ENCODE assay signal across 20 cellular contexts in the genomic region with DNA sequence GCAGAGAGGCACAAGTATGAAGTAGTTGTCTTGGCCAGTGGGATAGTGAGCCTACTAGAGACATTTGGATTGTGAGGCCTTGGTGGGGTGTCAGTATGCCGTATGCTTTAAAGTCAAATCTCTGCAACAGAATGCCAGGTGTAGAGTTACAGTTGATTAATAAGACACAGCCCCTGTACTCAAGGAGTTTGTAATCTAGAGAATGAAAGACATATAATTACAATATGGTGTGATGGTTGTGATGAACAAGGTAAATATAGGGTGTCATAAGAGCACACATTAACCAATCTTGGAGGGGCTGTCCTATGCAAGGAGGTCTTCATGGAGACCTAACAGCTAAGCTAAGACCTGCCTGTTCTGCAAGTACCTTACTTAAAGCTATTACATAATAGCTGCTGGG.
DNase-seq lines count a peak whose midpoint lies in the region; ATAC-seq, FAIRE-seq and TF ChIP-seq lines count a peak whose summit lies in the region.
"Had no signal": no experiment of that assay in that cellular context is flagged by ENCODE, and none has a peak within 500 bp of the region (broad histone marks: within the 10 kb centered on the region; RNA-seq: fewer than 3 reads in every experiment).

No MANE protein-coding gene starts in this region.

- ATAC-seq in GM12878: no peak
- no peak for ATAC-seq in GM19467 (IDR thresholded peaks at IDR 0.05; ENCODE audit: unreplicated experiment)

- H3F3A ChIP-seq in neural progenitor cell (ENCODE audit: low read depth) (no peaks in the 10 kb centered on the region), SK-N-SH (replicated peaks; ENCODE audit: insufficient read depth) (peaks cover 3% of the 10 kb centered on the region)

- no peaks in the 10 kb centered on the region for H3K9me3 ChIP-seq in GM12878 (replicated peaks; ENCODE audit: control insufficient read depth, insufficient read depth, low read length)
- no peaks in the 10 kb centered on the region for H3K9me3 ChIP-seq in neural progenitor cell (ENCODE audit: low read depth)
- H3K9me3 ChIP-seq in SK-N-SH: no peaks in the 10 kb centered on the region
- H3K9me3 ChIP-seq: BE2C, BLaER1 had no signal

- H3K36me3 ChIP-seq in GM12878 (ENCODE audit: control insufficient read depth in 2 of 2, insufficient read depth in 2 of 2, low read length in 1 of 2): no peaks in the 10 kb centered on the region
- no peaks in the 10 kb centered on the region for H3K36me3 ChIP-seq in neural progenitor cell
- peaks cover 3 to 4% of the 10 kb centered on the region in 2 experiments for H3K36me3 ChIP-seq in SK-N-SH (replicated peaks in 1 of 2; ENCODE audit: control insufficient read depth in 1 of 2, insufficient read depth in 2 of 2, low read length in 1 of 2)
- H3K36me3 ChIP-seq: BE2C, BLaER1 had no signal

- H3K27me3 Mint-ChIP-seq in neural progenitor cell (ENCODE audit: insufficient read depth, low read depth): no peaks in the 10 kb centered on the region
- H3K27me3 Mint-ChIP-seq: CD4-positive, alpha-beta memory T cell; CD4-positive, CD25-positive, alpha-beta regulatory T cell; CD8-positive, alpha-beta memory T cell had no signal

- H3K4me1 Mint-ChIP-seq in neural progenitor cell: no peaks in the 10 kb centered on the region
- H3K4me1 Mint-ChIP-seq: CD14-positive monocyte; CD8-positive, alpha-beta memory T cell had no signal

- H3K27ac Mint-ChIP-seq in neural progenitor cell: no peak overlapping the region
- H3K27ac Mint-ChIP-seq: CD14-positive monocyte; CD4-positive, alpha-beta memory T cell; CD4-positive, CD25-positive, alpha-beta regulatory T cell had no signal

- H3K4me3 Mint-ChIP-seq in neural progenitor cell: no peak overlapping the region
- H3K4me3 Mint-ChIP-seq: CD14-positive monocyte; CD4-positive, alpha-beta memory T cell; CD4-positive, CD25-positive, alpha-beta regulatory T cell; CD8-positive, alpha-beta memory T cell had no signal

- BruUV-seq in GM12878 (replicated peaks; lab: Mats Ljungman, UMichigan): TSS peak; percentile 10

- TF ChIP-seq RAD21 in GM12878 (IDR thresholded peaks at IDR 0.05; ENCODE audit: insufficient read depth, low read depth, low read length): no peak
- no peak for TF ChIP-seq RAD21 in SK-N-SH (IDR thresholded peaks at IDR 0.05; ENCODE audit: low read length)

- no peaks in the 10 kb centered on the region for H3K79me2 ChIP-seq in GM12878 (ENCODE audit: control insufficient read depth, insufficient read depth, low read length)
- H3K79me2 ChIP-seq in neural progenitor cell (ENCODE audit: low read depth): no peaks in the 10 kb centered on the region
- H3K79me2 ChIP-seq in SK-N-SH (ENCODE audit: insufficient read depth): no peaks in the 10 kb centered on the region

- DNase-seq in GM12891 (ENCODE audit: insufficient read length, low spot score) (no peak), NCI-H2227 (lab: John Stamatoyannopoulos, UW; ENCODE audit: unreplicated experiment) (peak; percentile 26), NCI-H69 (lab: John Stamatoyannopoulos, UW) (peak; percentile 61), GM12878 (ENCODE audit: low read depth, low spot score) (no peak), neural progenitor cell (ENCODE audit: low spot score) (no peak), SK-N-SH (no peak)
- DNase-seq in stimulated activated naive CD4-positive, alpha-beta T cell (lab: John Stamatoyannopoulos, UW): no peak
- DNase-seq: 8988T; ACHN; BE2C; C1 segment of cervical spinal cord; CD4-positive, alpha-beta memory T cell; CD4-positive, CD25-positive, alpha-beta regulatory T cell; CD8-positive, alpha-beta memory T cell; COR-L47; DMS79 treated with DMSO at 0.1 percent for 48 hours; GF-D8 had no signal

- FAIRE-seq in GM12891 (lab: Jason Lieb, UNC) (peak; percentile 56), GM12878 (lab: Jason Lieb, UNC) (no peak)

- no peaks in the 10 kb centered on the region for H3K9me2 ChIP-seq in SK-N-SH

- H3K27me3 ChIP-seq in GM12878 (replicated peaks in 1 of 2; ENCODE audit: control insufficient read depth in 2 of 2, insufficient read depth in 2 of 2, low read length in 1 of 2) (no peaks in the 10 kb centered on the region), neural progenitor cell (no peaks in the 10 kb centered on the region), SK-N-SH (ENCODE audit: insufficient read depth) (no peaks in the 10 kb centered on the region)
- H3K27me3 ChIP-seq: BE2C, BLaER1 had no signal

- SMC1A ChIA-PET in GM12878 (lab: Charles Lee; ENCODE audit: uncharacterized antibody, unreplicated experiment): no interaction called here

- CTCF ChIA-PET in GM12878 (lab: Yijun Ruan, JAX) (interaction anchor here (0.9 to 1.3 kb wide), 4 partner anchors 9 to 27 kb away, joined by 3 to 4 read pairs (median 4); no protein-coding TSS in a partner anchor), SK-N-SH (lab: Yijun Ruan, JAX) (interaction anchor here (1.6 kb wide), 1 partner anchor 158 kb away, joined by 4 read pairs; no protein-coding TSS in a partner anchor)

- H2AFZ ChIP-seq in GM12878 (ENCODE audit: control insufficient read depth, low read depth, low read length) (no peak overlapping the region), neural progenitor cell (replicated peaks) (no peak overlapping the region), SK-N-SH (ENCODE audit: low read depth) (no peak overlapping the region)

- no peaks in the 10 kb centered on the region for H3K36me3 Mint-ChIP-seq in neural progenitor cell

- TF ChIP-seq EP300 in GM12878 (IDR thresholded peaks at IDR 0.05; ENCODE audit: borderline replicate concordance in 1 of 2, control insufficient read depth in 1 of 2, low read depth in 2 of 2, low read length in 2 of 2): no peak
- no peak for TF ChIP-seq EP300 in SK-N-SH (IDR thresholded peaks at IDR 0.05; ENCODE audit: borderline replicate concordance in 1 of 2, low read depth in 1 of 2, low read length in 1 of 2)

- no peak for TF ChIP-seq POLR2A in GM12891 (IDR thresholded peaks at IDR 0.05; ENCODE audit: low read depth, low read length)
- TF ChIP-seq POLR2A in GM12878 (IDR thresholded peaks at IDR 0.05; ENCODE audit: low read depth, low read length): no peak

- H3K4me3 ChIP-seq in GM12878 (no peak overlapping the region), neural progenitor cell (no peak overlapping the region), SK-N-SH (ENCODE audit: low read depth in 2 of 2, low read length in 1 of 2) (no peak overlapping the region)
- H3K4me3 ChIP-seq: BLaER1 had no signal

- H3K9ac ChIP-seq in GM12878 (ENCODE audit: control insufficient read depth, insufficient read depth, low read length): no peak overlapping the region
- no peak overlapping the region for H3K9ac ChIP-seq in neural progenitor cell
- no peak overlapping the region for H3K9ac ChIP-seq in SK-N-SH
- H3K9ac ChIP-seq: BLaER1 had no signal

- H4K20me1 ChIP-seq in GM12878 (ENCODE audit: control insufficient read depth, insufficient read depth) (no peaks in the 10 kb centered on the region), neural progenitor cell (ENCODE audit: low read depth) (no peaks in the 10 kb centered on the region), SK-N-SH (ENCODE audit: insufficient read depth) (no peaks in the 10 kb centered on the region)
- H4K20me1 ChIP-seq: BLaER1 had no signal

- no peaks in the 10 kb centered on the region for H3K9me3 Mint-ChIP-seq in neural progenitor cell
- H3K9me3 Mint-ChIP-seq: CD14-positive monocyte; CD4-positive, alpha-beta memory T cell; CD8-positive, alpha-beta memory T cell had no signal

- no peaks in the 10 kb centered on the region for H3K4me1 ChIP-seq in GM12878 (ENCODE audit: control insufficient read depth, insufficient read depth, low read length)
- no peaks in the 10 kb centered on the region for H3K4me1 ChIP-seq in neural progenitor cell
- peaks cover 0 to 17% of the 10 kb centered on the region in 2 experiments; a peak in 3 of 4 replicates for H3K4me1 ChIP-seq in SK-N-SH (ENCODE audit: control insufficient read depth in 1 of 2, insufficient read depth in 2 of 2, low read depth in 1 of 2, low read length in 1 of 2)
- H3K4me1 ChIP-seq: BE2C had no signal

- no peak overlapping the region for H3K4me2 ChIP-seq in GM12878 (ENCODE audit: control insufficient read depth, insufficient read depth)
- H3K4me2 ChIP-seq in neural progenitor cell: no peak overlapping the region
- H3K4me2 ChIP-seq in SK-N-SH: no peak overlapping the region
- H3K4me2 ChIP-seq: BLaER1 had no signal

- 100% methylated on average over 1 of the region's 1 CpG for WGBS in GM12878 (ENCODE audit: insufficient coverage, insufficient replicate concordance, low lambda C conversion rate, missing lambda C conversion rate)
- WGBS in SK-N-SH (ENCODE audit: low lambda C conversion rate): 100% methylated on average over 1 of the region's 1 CpG

- H3K27ac ChIP-seq in GM12878 (ENCODE audit: control insufficient read depth, insufficient read depth) (no peak overlapping the region), neural progenitor cell (no peak overlapping the region), SK-N-SH (ENCODE audit: low read depth in 2 of 2, low read length in 1 of 2) (no peak overlapping the region)
- H3K27ac ChIP-seq: BLaER1 had no signal

- in situ Hi-C loops in GM12878 (cut with MboI): no loop called here

- intact Hi-C loops in GM12878 (cut with micrococcal nuclease; ENCODE audit: unreplicated experiment): no loop called here

- TF ChIP-seq CTCF in GM12878 (IDR thresholded peaks at IDR 0.05 in 2 of 3, conservative IDR thresholded peaks at IDR 0.05 in 1 of 3; ENCODE audit: control insufficient read depth in 2 of 3, extremely low read depth in 1 of 3, insufficient read depth in 1 of 3, low read depth in 3 of 3, low read length in 3 of 3): no peak
- no peak for TF ChIP-seq CTCF in neural progenitor cell (IDR thresholded peaks at IDR 0.05)
- TF ChIP-seq CTCF in SK-N-SH (IDR thresholded peaks at IDR 0.05): no peak

- POLR2A ChIA-PET in GM12878 (lab: Charles Lee) (no interaction called here), SK-N-SH (lab: Yijun Ruan, JAX) (interaction anchor here (0.5 to 0.8 kb wide), 2 partner anchors 15 to 115 kb away, joined by 3 read pairs; no protein-coding TSS in a partner anchor)

- RAD21 ChIA-PET in GM12878 (lab: Charles Lee; ENCODE audit: unreplicated experiment): no interaction called here

TF ChIP-seq in GM12891, 5 proteins besides CTCF, POLR2A, EP300 and RAD21 (continues in another document):
- TF ChIP-seq POLR2AphosphoS5 (IDR thresholded peaks at IDR 0.05; ENCODE audit: low read depth, low read length) (no peak), SPI1 (IDR thresholded peaks at IDR 0.05; ENCODE audit: low read depth, low read length) (no peak), TAF1 (IDR thresholded peaks at IDR 0.05; ENCODE audit: low read depth, low read length) (no peak), POU2F2 (IDR thresholded peaks at IDR 0.05; ENCODE audit: low read depth, low read length) (no peak)

TF ChIP-seq in GM12878, 131 proteins besides CTCF, POLR2A, EP300 and RAD21 (continues in another document):
- no peak for TF ChIP-seq NR2C2 (IDR thresholded peaks at IDR 0.05; ENCODE audit: borderline replicate concordance, control insufficient read depth, insufficient read length, low read depth)
- no peak for TF ChIP-seq ZNF622 (IDR thresholded peaks at IDR 0.05)
- TF ChIP-seq HDGF (IDR thresholded peaks at IDR 0.05): no peak
- no peak for TF ChIP-seq TCF7 (IDR thresholded peaks at IDR 0.05; ENCODE audit: borderline replicate concordance)

TF ChIP-seq in SK-N-SH, 30 proteins besides CTCF, POLR2A, EP300 and RAD21 (continues in another document):
- no peak for TF ChIP-seq NRF1 (IDR thresholded peaks at IDR 0.05; ENCODE audit: low read depth, low read length)
- TF ChIP-seq MEF2A (IDR thresholded peaks at IDR 0.05; ENCODE audit: borderline replicate concordance, low read depth): no peak
- no peak for TF ChIP-seq FOSL2 (IDR thresholded peaks at IDR 0.05; ENCODE audit: borderline replicate concordance, low read depth)
- TF ChIP-seq TCF12 (IDR thresholded peaks at IDR 0.05): no peak

Comparison
In these comparisons a context has a peak if more than half of its experiments do, and no peak if none do; other contexts are left out.
1. DNase-seq: peak in NCI-H2227 (single experiment) and NCI-H69 (single experiment); none in GM12891 (single experiment), GM12878 (single experiment), stimulated activated naive CD4-positive, alpha-beta T cell (0 of 6), neural progenitor cell (single experiment) and SK-N-SH (single experiment).